ENCODE assay signal across 22 cellular contexts in genomic region chr9:97572892-97573365, GRCh38.
DNase-seq lines count a peak whose midpoint lies in the region; ATAC-seq and TF ChIP-seq lines count a peak whose summit lies in the region.
"Had no signal": no experiment of that assay in that cellular context is flagged by ENCODE, and none has a peak within 500 bp of the region (broad histone marks: within the 10 kb centered on the region; RNA-seq: fewer than 3 reads in every experiment).

No MANE protein-coding gene starts in this region.

- H3K36me3 ChIP-seq in sigmoid colon = peaks cover 0 to 49% (median 20%) of the 10 kb centered on the region in 4 donors
- peaks cover 0 to 8% of the 10 kb centered on the region in 2 donors for H3K36me3 ChIP-seq in vagina
- H3K36me3 ChIP-seq in effector memory CD4-positive, alpha-beta T cell (ENCODE audit: control insufficient read depth, insufficient read depth, low read length) = no peaks in the 10 kb centered on the region
- H3K36me3 ChIP-seq: BLaER1 treated with 17β-estradiol and CSF1 and Interleukin-3, amounts not matched to agents 10 nM and 100 nM had no signal

- H3K27ac ChIP-seq in right cardiac atrium (ENCODE audit: low read length) = no peak overlapping the region
- peak overlapping the region in 3 of 4 donors; percentile 22 to 69 (median 68) for H3K27ac ChIP-seq in sigmoid colon
- peak overlapping the region; percentile 88 for H3K27ac ChIP-seq in vagina
- H3K27ac ChIP-seq in effector memory CD4-positive, alpha-beta T cell (ENCODE audit: insufficient read depth, low read length, poor library complexity, severe bottlenecking) = no peak overlapping the region
- H3K27ac ChIP-seq: A549; BLaER1 treated with 17β-estradiol and CSF1 and Interleukin-3, amounts not matched to agents 10 nM and 100 nM had no signal

- intact Hi-C loops in cardiac septum (cut with DNase I) (no loop called here), right cardiac atrium (cut with DNase I) (no loop called here), sigmoid colon (cut with DNase I) (no loop called here), vagina (cut with DNase I) (no loop called here)

- no peaks in the 10 kb centered on the region for H3K27me3 ChIP-seq in right cardiac atrium (ENCODE audit: control insufficient read depth, insufficient read depth)
- H3K27me3 ChIP-seq in sigmoid colon = no peaks in the 10 kb centered on the region
- H3K27me3 ChIP-seq in vagina = no peaks in the 10 kb centered on the region
- H3K27me3 ChIP-seq in effector memory CD4-positive, alpha-beta T cell (replicated peaks; ENCODE audit: control insufficient read depth, insufficient read depth, low read length, poor library complexity, severe bottlenecking) = no peaks in the 10 kb centered on the region

- H3K9me3 ChIP-seq in right cardiac atrium (ENCODE audit: control insufficient read depth, low read length) (no peaks in the 10 kb centered on the region), sigmoid colon (no peaks in the 10 kb centered on the region), vagina (no peaks in the 10 kb centered on the region)
- no peaks in the 10 kb centered on the region for H3K9me3 ChIP-seq in effector memory CD4-positive, alpha-beta T cell (ENCODE audit: control insufficient read depth, low read length)
- H3K9me3 ChIP-seq: A549 had no signal

- no peak for TF ChIP-seq EP300 in sigmoid colon (IDR thresholded peaks at IDR 0.05)

- WGBS in right cardiac atrium = 83% methylated on average over 6 of the region's 6 CpGs
- WGBS in sigmoid colon, 2 donors = 88 to 94% methylated on average over 6 of the region's 6 CpGs

- TF ChIP-seq POLR2A in sigmoid colon (IDR thresholded peaks at IDR 0.05) (no peak), vagina (IDR thresholded peaks at IDR 0.05) (no peak)

- TF ChIP-seq CTCF in sigmoid colon (IDR thresholded peaks at IDR 0.05) (no peak), vagina (IDR thresholded peaks at IDR 0.05) (no peak)

- DNase-seq in cardiac septum (ENCODE audit: low spot score) = peak; percentile 63
- no peak for DNase-seq in right cardiac atrium
- DNase-seq in islet precursor cell = peak; percentile 29
- no peak for DNase-seq in sigmoid colon
- no peak for DNase-seq in vagina (ENCODE audit: extremely low spot score in 2 of 2)
- no peak for DNase-seq in effector memory CD4-positive, alpha-beta T cell
- DNase-seq: DMS 273 treated with DMSO at 0.1 percent for 48 hours, GDM1, GOT3, MV-4-11, NCI-H1417, NCI-H1930, NCI-H2171, NCI-H446, NCI-H69, OCI-M1 had no signal

- no peak for ATAC-seq in right cardiac atrium
- no peak for ATAC-seq in HG02678 (IDR thresholded peaks at IDR 0.05; ENCODE audit: unreplicated experiment)
- ATAC-seq in GM21737 (IDR thresholded peaks at IDR 0.05; ENCODE audit: unreplicated experiment) = no peak
- ATAC-seq: A549, GM12878, K562 had no signal

- H3K4me1 ChIP-seq in right cardiac atrium (ENCODE audit: control insufficient read depth, insufficient read depth, low read length) (peaks cover 6% of the 10 kb centered on the region), sigmoid colon (peaks cover 0 to 27% (median 26%) of the 10 kb centered on the region in 4 donors), vagina (peaks cover 19% of the 10 kb centered on the region)
- no peaks in the 10 kb centered on the region for H3K4me1 ChIP-seq in effector memory CD4-positive, alpha-beta T cell (ENCODE audit: control insufficient read depth, insufficient read depth, low read length, poor library complexity, severe bottlenecking)
- H3K4me1 ChIP-seq: A549 had no signal

- H3K4me3 ChIP-seq in right cardiac atrium (ENCODE audit: low read length) = no peak overlapping the region
- no peak overlapping the region for H3K4me3 ChIP-seq in sigmoid colon
- no peak overlapping the region for H3K4me3 ChIP-seq in vagina
- no peak overlapping the region for H3K4me3 ChIP-seq in effector memory CD4-positive, alpha-beta T cell (ENCODE audit: insufficient read depth, low read depth, low read length, poor library complexity, severe bottlenecking)
- H3K4me3 ChIP-seq: A549; BLaER1 treated with 17β-estradiol and CSF1 and Interleukin-3, amounts not matched to agents 10 nM and 100 nM; GM12878; K562 had no signal

Comparison
In these comparisons a context has a peak if more than half of its experiments do, and no peak if none do; other contexts are left out.
1. DNase-seq: peak in cardiac septum (single experiment) and islet precursor cell (single experiment); none in right cardiac atrium (0 of 3), sigmoid colon (single experiment), vagina (0 of 2) and effector memory CD4-positive, alpha-beta T cell (0 of 3).
2. H3K27ac ChIP-seq: peak in sigmoid colon (3 of 4) and vagina (single experiment); none in right cardiac atrium (single experiment) and effector memory CD4-positive, alpha-beta T cell (single experiment).